15 cellular contexts compared by ENCODE assay signal in genomic region chr5:133196441-133197085, GRCh38.
DNase-seq lines count a peak whose midpoint lies in the region; ATAC-seq, FAIRE-seq and TF ChIP-seq lines count a peak whose summit lies in the region.
"Had no signal": no experiment of that assay in that cellular context is flagged by ENCODE, and none has a peak within 500 bp of the region (broad histone marks: within the 10 kb centered on the region; RNA-seq: fewer than 3 reads in every experiment).

No MANE protein-coding gene starts in this region.

- no TSS peak for BruUV-seq in A673 (replicated peaks; lab: Mats Ljungman, UMichigan)

- H3K27me3 ChIP-seq in A673 (replicated peaks; ENCODE audit: insufficient read depth, low read depth, low read length, poor library complexity) (peaks cover 4% of the 10 kb centered on the region), GM23338 (ENCODE audit: insufficient read depth) (no peaks in the 10 kb centered on the region), H1 (replicated peaks in 1 of 4; ENCODE audit: control insufficient read depth in 3 of 4, extremely low read depth in 1 of 4, insufficient read depth in 3 of 4, low read length in 3 of 4) (no peaks in the 10 kb centered on the region)

- H3F3A ChIP-seq in GM23338 (replicated peaks; ENCODE audit: low read depth): no peaks in the 10 kb centered on the region

- no peaks in the 10 kb centered on the region for H3K23me2 ChIP-seq in H1 (ENCODE audit: low read depth, low read length)

- H3K4me3 Mint-ChIP-seq in GM23338: no peak overlapping the region; the same call in 2 of the 3 replicates
- H3K4me3 Mint-ChIP-seq: B cell; CD4-positive, alpha-beta memory T cell had no signal

- H3K9me2 ChIP-seq in GM23338 (ENCODE audit: insufficient read depth): no peaks in the 10 kb centered on the region

- peaks cover 15% of the 10 kb centered on the region for H3K4me1 Mint-ChIP-seq in GM23338
- H3K4me1 Mint-ChIP-seq: B cell, IgD-negative memory B cell had no signal

- H3K56ac ChIP-seq in H1 (replicated peaks; ENCODE audit: insufficient read length, low read depth, low read length): no peak overlapping the region

- no peak overlapping the region for H4K91ac ChIP-seq in H1 (replicated peaks; ENCODE audit: insufficient read length, low read length)

- H3K4me1 ChIP-seq in A673 (ENCODE audit: insufficient read depth, low read length, poor library complexity, severe bottlenecking): no peaks in the 10 kb centered on the region
- no peaks in the 10 kb centered on the region for H3K4me1 ChIP-seq in GM23338 (ENCODE audit: insufficient read depth)
- H3K4me1 ChIP-seq in H1 (replicated peaks in 1 of 4; ENCODE audit: control insufficient read depth in 3 of 4, insufficient read depth in 4 of 4, low read length in 3 of 4): peaks cover 0 to 4% (median 1%) of the 10 kb centered on the region in 4 experiments; a peak in 3 of 7 replicates

- no peak overlapping the region for H4K5ac ChIP-seq in H1 (ENCODE audit: insufficient read length, low read depth, low read length)

- H3K9me3 ChIP-seq in A673 (ENCODE audit: low read depth, low read length, poor library complexity, severe bottlenecking): no peaks in the 10 kb centered on the region
- no peaks in the 10 kb centered on the region for H3K9me3 ChIP-seq in H1 (ENCODE audit: insufficient read depth in 2 of 2, low read depth in 1 of 2, low read length in 1 of 2)

- intact Hi-C loops in A673 (cut with micrococcal nuclease; ENCODE audit: unreplicated experiment): no loop called here

- 81% methylated on average over 4 of the region's 4 CpGs; no CpG with 5 or more reads in 1 of the 2 experiments for WGBS in H1 (ENCODE audit: extremely low coverage in 1 of 2, insufficient coverage in 1 of 2, insufficient read length in 1 of 2, insufficient replicate concordance in 2 of 2, low coverage in 1 of 2, low lambda C conversion rate in 2 of 2, missing lambda C conversion rate in 1 of 2), 2 experiments

- ATAC-seq in GM23338 (peak; percentile 18; the same call in 1 of the 3 replicates), HG02588 (IDR thresholded peaks at IDR 0.05; ENCODE audit: unreplicated experiment) (no peak), GM19455 (IDR thresholded peaks at IDR 0.05; ENCODE audit: unreplicated experiment) (no peak)
- ATAC-seq: GM12878, HCT116 had no signal

- no peaks in the 10 kb centered on the region for H3K9me3 Mint-ChIP-seq in GM23338

- FAIRE-seq in H1 (lab: Jason Lieb, UNC) (no peak), frontal cortex (lab: Jason Lieb, UNC) (no peak)
- FAIRE-seq: GM12878 had no signal

- TF ChIP-seq EP300 in H1 (IDR thresholded peaks at IDR 0.05; ENCODE audit: borderline replicate concordance in 1 of 2, low read depth in 2 of 2, low read length in 2 of 2): no peak

- H3K27ac Mint-ChIP-seq in GM23338: no peak overlapping the region
- H3K27ac Mint-ChIP-seq: B cell, IgD-negative memory B cell had no signal

- no peak overlapping the region for H3K27ac ChIP-seq in A673 (ENCODE audit: low read depth, low read length, poor library complexity, severe bottlenecking)
- no peak overlapping the region for H3K27ac ChIP-seq in GM23338 (ENCODE audit: low read depth)
- no peak overlapping the region for H3K27ac ChIP-seq in H1 (ENCODE audit: low read depth, low read length)
- H3K27ac ChIP-seq: C4-2B had no signal

- no peak overlapping the region for H2BK5ac ChIP-seq in H1 (ENCODE audit: low read depth, low read length)

- H3K9ac ChIP-seq in H1 (replicated peaks in 1 of 4; ENCODE audit: extremely low read depth in 1 of 4, low read depth in 3 of 4, low read length in 3 of 4): no peak overlapping the region

- H3K23ac ChIP-seq in H1 (ENCODE audit: insufficient read length): no peak overlapping the region

- no peak overlapping the region for H2BK120ac ChIP-seq in H1 (replicated peaks; ENCODE audit: low read depth, low read length)

- no peak overlapping the region for H4K8ac ChIP-seq in H1 (ENCODE audit: extremely low read depth, insufficient read depth, low read length)

- H3K36me3 ChIP-seq in A673 (ENCODE audit: insufficient read depth, low read length, poor library complexity, severe bottlenecking) (no peaks in the 10 kb centered on the region), GM23338 (ENCODE audit: insufficient read depth) (no peaks in the 10 kb centered on the region), H1 (ENCODE audit: control insufficient read depth in 2 of 4, insufficient read depth in 4 of 4, low read length in 3 of 4) (no peaks in the 10 kb centered on the region)

- no peak overlapping the region for H2BK12ac ChIP-seq in H1 (ENCODE audit: low read depth, low read length)

- H3K18ac ChIP-seq in H1 (ENCODE audit: extremely low read depth, low read length): no peak overlapping the region

- H2BK20ac ChIP-seq in H1 (ENCODE audit: low read length): no peak overlapping the region

- peak overlapping the region; percentile 60; the same call in 1 of the 2 replicates for H2AFZ ChIP-seq in GM23338
- no peak overlapping the region for H2AFZ ChIP-seq in H1 (ENCODE audit: low read length)

- DNase-seq in A673 (ENCODE audit: low spot score) (peak; percentile 36), GM23338 (ENCODE audit: low spot score) (no peak), H1 (ENCODE audit: low read depth in 1 of 2, low spot score in 2 of 2) (no peak), mesenteric fat pad (ENCODE audit: low spot score) (peak; percentile 51), frontal cortex (ENCODE audit: low spot score in 2 of 2) (no peak)
- DNase-seq in effector CD8-positive, alpha-beta T cell (lab: John Stamatoyannopoulos, UW): no peak
- DNase-seq: CD4-positive, alpha-beta memory T cell; DMS79 had no signal

- H3K27me3 Mint-ChIP-seq in GM23338 (ENCODE audit: insufficient read depth, low read depth, poor library complexity): peaks cover 10% of the 10 kb centered on the region

- no peaks in the 10 kb centered on the region for H3K36me3 Mint-ChIP-seq in GM23338 (ENCODE audit: low read depth)
- H3K36me3 Mint-ChIP-seq: CD4-positive, alpha-beta memory T cell had no signal

- no peak for TF ChIP-seq CTCF in A673 (conservative IDR thresholded peaks at IDR 0.05; ENCODE audit: low read depth, low read length)
- TF ChIP-seq CTCF in GM23338 (conservative IDR thresholded peaks at IDR 0.05; ENCODE audit: low read depth in 2 of 2): no peak
- no peak for TF ChIP-seq CTCF in H1 (IDR thresholded peaks at IDR 0.05; ENCODE audit: control extremely low read depth in 1 of 3, insufficient read depth in 1 of 3, low read depth in 1 of 3, low read length in 3 of 3)

- H3K79me2 ChIP-seq in GM23338 (replicated peaks; ENCODE audit: insufficient read depth): no peaks in the 10 kb centered on the region
- no peaks in the 10 kb centered on the region for H3K79me2 ChIP-seq in H1 (ENCODE audit: control insufficient read depth in 1 of 2, insufficient read depth in 2 of 2, low read length in 2 of 2)

- peak overlapping the region; percentile 36 for H3K4ac ChIP-seq in H1 (replicated peaks; ENCODE audit: insufficient read length, low read depth, low read length)

- TF ChIP-seq POLR2A in H1 (IDR thresholded peaks at IDR 0.05; ENCODE audit: control extremely low read depth in 1 of 2, low read depth in 2 of 2, low read length in 2 of 2): no peak

- H4K20me1 ChIP-seq in GM23338 (replicated peaks; ENCODE audit: insufficient read depth) (no peaks in the 10 kb centered on the region), H1 (replicated peaks in 1 of 2; ENCODE audit: control insufficient read depth in 1 of 2, insufficient read depth in 2 of 2, low read length in 2 of 2) (no peaks in the 10 kb centered on the region)

- POLR2A ChIA-PET in A673 (lab: Charles Lee; ENCODE audit: low non-redundant PET) (no interaction called here), H1 (lab: Charles Lee; ENCODE audit: partially characterized antibody) (no interaction called here)

- H3K4me3 ChIP-seq in A673 (ENCODE audit: low read depth, low read length, poor library complexity, severe bottlenecking) (no peak overlapping the region), GM23338 (no peak overlapping the region), H1 (ENCODE audit: extremely low read depth in 1 of 4, insufficient read depth in 2 of 4, low read depth in 3 of 4, low read length in 4 of 4) (no peak overlapping the region)
- H3K4me3 ChIP-seq: GM12878 had no signal

- H2BK15ac ChIP-seq in H1 (ENCODE audit: low read length): no peak overlapping the region

- H3K14ac ChIP-seq in H1 (ENCODE audit: insufficient read length): no peak overlapping the region

- CTCF ChIA-PET in A673 (lab: Charles Lee) (no interaction called here), H1 (lab: Charles Lee; ENCODE audit: partially characterized antibody) (interaction anchor here (0.7 to 1.7 kb wide), 5 partner anchors 31 to 85 kb away, joined by 3 to 5 read pairs (median 4); no protein-coding TSS in a partner anchor)

- no peak for TF ChIP-seq RAD21 in H1 (IDR thresholded peaks at IDR 0.05 in 1 of 2, conservative IDR thresholded peaks at IDR 0.05 in 1 of 2; ENCODE audit: low read depth in 2 of 2, low read length in 2 of 2)

- no peak overlapping the region; the same call in 1 of the 2 replicates for H3K4me2 ChIP-seq in GM23338
- H3K4me2 ChIP-seq in H1 (ENCODE audit: insufficient read depth in 1 of 2, low read depth in 2 of 2, low read length in 2 of 2): no peak overlapping the region

- H3K79me1 ChIP-seq in H1 (ENCODE audit: low read depth, low read length): no peaks in the 10 kb centered on the region

- H2AK5ac ChIP-seq in H1 (ENCODE audit: low read depth, low read length): no peak overlapping the region

TF ChIP-seq in GM23338, 12 proteins besides CTCF, POLR2A, EP300 and RAD21 (continues in another document):
- no peak for TF ChIP-seq ZNF331 (CRISPR knock-in tag; IDR thresholded peaks at IDR 0.05; ENCODE audit: low read depth)
- TF ChIP-seq ZNF114 (CRISPR knock-in tag; IDR thresholded peaks at IDR 0.05): no peak
- TF ChIP-seq NANOG (IDR thresholded peaks at IDR 0.05; ENCODE audit: borderline replicate concordance): no peak
- TF ChIP-seq POLR2AphosphoS5 (IDR thresholded peaks at IDR 0.05; ENCODE audit: low read depth): no peak

TF ChIP-seq in H1, 55 proteins besides CTCF, POLR2A, EP300 and RAD21:
- TF ChIP-seq YY1 (IDR thresholded peaks at IDR 0.05; ENCODE audit: low read depth, low read length) (no peak), SUZ12 (IDR thresholded peaks at IDR 0.05; ENCODE audit: low read length) (no peak), CHD1 (IDR thresholded peaks at IDR 0.05; ENCODE audit: low read depth, low read length) (no peak), GTF2F1 (IDR thresholded peaks at IDR 0.05; ENCODE audit: borderline replicate concordance, low read depth, low read length) (no peak), CTBP2 (IDR thresholded peaks at IDR 0.05; ENCODE audit: borderline replicate concordance, insufficient read depth, insufficient read length, low read length) (no peak), SAP30 (IDR thresholded peaks at IDR 0.05; ENCODE audit: insufficient read depth, insufficient replicate concordance, low read length) (no peak), POU5F1 (IDR thresholded peaks at IDR 0.05; ENCODE audit: low read depth, low read length) (no peak)

Comparison
In these comparisons a context has a peak if more than half of its experiments do, and no peak if none do; other contexts are left out.
1. DNase-seq: peak in A673 (single experiment) and mesenteric fat pad (single experiment); none in GM23338 (single experiment), H1 (0 of 2), effector CD8-positive, alpha-beta T cell (single experiment) and frontal cortex (0 of 2).